ENCODE assay signal across 26 cellular contexts in the genomic region with DNA sequence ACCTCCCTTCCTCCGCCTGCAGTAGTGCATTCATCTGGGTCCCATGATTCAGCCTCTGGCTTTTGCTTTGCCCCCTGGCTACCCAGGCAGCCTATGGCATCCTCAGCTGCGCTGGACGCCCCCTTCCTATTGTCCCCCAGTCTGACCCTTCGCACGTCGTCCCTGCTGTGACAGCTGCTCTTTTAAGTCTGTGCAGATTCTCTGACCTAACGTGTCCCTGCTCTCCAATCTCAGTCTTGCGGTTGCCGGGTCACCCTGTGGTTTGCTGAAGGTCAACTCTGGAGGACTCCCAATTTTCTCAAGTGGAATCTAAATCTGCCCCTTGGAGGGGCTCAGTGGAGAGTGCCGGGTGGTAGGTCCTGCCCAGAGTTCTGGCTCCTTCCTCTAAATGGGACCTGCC.
DNase-seq lines count a peak whose midpoint lies in the region; ATAC-seq, FAIRE-seq and TF ChIP-seq lines count a peak whose summit lies in the region.
"Had no signal": no experiment of that assay in that cellular context is flagged by ENCODE, and none has a peak within 500 bp of the region (broad histone marks: within the 10 kb centered on the region; RNA-seq: fewer than 3 reads in every experiment).

No MANE protein-coding gene starts in this region.

- no TSS peak for BruUV-seq in Calu3 (replicated peaks; lab: Mats Ljungman, UMichigan)

- peaks cover 87% of the 10 kb centered on the region for H3K27me3 Mint-ChIP-seq in Calu3 (ENCODE audit: unreplicated experiment)
- H3K27me3 Mint-ChIP-seq in neural crest cell (ENCODE audit: low read depth): no peaks in the 10 kb centered on the region
- H3K27me3 Mint-ChIP-seq: activated naive CD8-positive, alpha-beta T cell treated with anti-CD3 and anti-CD28 coated beads, Interleukin-2, amount 50 U/mL, for 24 hours had no signal

- TF ChIP-seq CTCF in Calu3 (IDR thresholded peaks at IDR 0.05; ENCODE audit: unreplicated experiment) (no peak), H1 (IDR thresholded peaks at IDR 0.05; ENCODE audit: control extremely low read depth in 1 of 3, insufficient read depth in 1 of 3, low read depth in 1 of 3, low read length in 3 of 3) (no peak), neural crest cell (conservative IDR thresholded peaks at IDR 0.05) (no peak)

- H3K9me3 Mint-ChIP-seq in Calu3 (ENCODE audit: low read depth, unreplicated experiment): no peaks in the 10 kb centered on the region
- peaks cover 4% of the 10 kb centered on the region for H3K9me3 Mint-ChIP-seq in neural crest cell
- H3K9me3 Mint-ChIP-seq: activated naive CD8-positive, alpha-beta T cell treated with anti-CD3 and anti-CD28 coated beads, Interleukin-2, amount 50 U/mL, for 24 hours; memory B cell had no signal

- no peak overlapping the region for H4K5ac ChIP-seq in H1 (ENCODE audit: insufficient read length, low read depth, low read length)

- H3K27ac Mint-ChIP-seq in Calu3 (ENCODE audit: unreplicated experiment) (no peak overlapping the region), neural crest cell (ENCODE audit: unreplicated experiment) (peak overlapping the region; percentile 45)
- H3K27ac Mint-ChIP-seq: activated naive CD8-positive, alpha-beta T cell treated with anti-CD3 and anti-CD28 coated beads, Interleukin-2, amount 50 U/mL, for 24 hours; GM23338; memory B cell; naive thymus-derived CD4-positive, alpha-beta T cell had no signal

- H3K36me3 Mint-ChIP-seq in Calu3 (ENCODE audit: insufficient read depth, unreplicated experiment): no peaks in the 10 kb centered on the region
- peaks cover 2% of the 10 kb centered on the region for H3K36me3 Mint-ChIP-seq in neural crest cell (ENCODE audit: low read depth)
- H3K36me3 Mint-ChIP-seq: memory B cell; naive thymus-derived CD4-positive, alpha-beta T cell had no signal

- no peak overlapping the region for H3K4me2 ChIP-seq in H1 (ENCODE audit: insufficient read depth in 1 of 2, low read depth in 2 of 2, low read length in 2 of 2)
- H3K4me2 ChIP-seq: GM23338, smooth muscle cell had no signal

- H3K4me3 Mint-ChIP-seq in Calu3 (ENCODE audit: low read depth, unreplicated experiment) (no peak overlapping the region), neural crest cell (peak overlapping the region; percentile 4)
- H3K4me3 Mint-ChIP-seq: activated naive CD8-positive, alpha-beta T cell treated with anti-CD3 and anti-CD28 coated beads, Interleukin-2, amount 50 U/mL, for 24 hours; GM23338; memory B cell; naive thymus-derived CD4-positive, alpha-beta T cell had no signal

- 92% methylated on average over 10 of the region's 10 CpGs; no CpG with 5 or more reads in 1 of the 2 experiments for WGBS in H1 (ENCODE audit: extremely low coverage in 1 of 2, insufficient coverage in 1 of 2, insufficient read length in 1 of 2, insufficient replicate concordance in 2 of 2, low coverage in 1 of 2, low lambda C conversion rate in 2 of 2, missing lambda C conversion rate in 1 of 2), 2 experiments

- no peak overlapping the region for H3K23ac ChIP-seq in H1 (ENCODE audit: insufficient read length)

- no peak for TF ChIP-seq POLR2A in H1 (IDR thresholded peaks at IDR 0.05; ENCODE audit: control extremely low read depth in 1 of 2, low read depth in 2 of 2, low read length in 2 of 2)

- CTCF ChIA-PET in Calu3 (lab: Charles Lee): interaction anchor here (1.1 kb wide), 1 partner anchor 9 kb away, joined by 3 read pairs; no protein-coding TSS in a partner anchor
- CTCF ChIA-PET in H1 (lab: Charles Lee; ENCODE audit: partially characterized antibody): interaction anchor here (0.9 to 2.1 kb wide), 4 partner anchors 10 to 71 kb away, joined by 3 to 7 read pairs (median 4); no protein-coding TSS in a partner anchor

- H3K9ac ChIP-seq in H1 (replicated peaks in 1 of 4; ENCODE audit: extremely low read depth in 1 of 4, low read depth in 3 of 4, low read length in 3 of 4): no peak overlapping the region

- H3K23me2 ChIP-seq in H1 (ENCODE audit: low read depth, low read length): no peaks in the 10 kb centered on the region

- no peak overlapping the region for H3K4me3 ChIP-seq in H1 (ENCODE audit: extremely low read depth in 1 of 4, insufficient read depth in 2 of 4, low read depth in 3 of 4, low read length in 4 of 4)
- H3K4me3 ChIP-seq: GM23338, smooth muscle cell, stomach, transverse colon had no signal

- H3K9me3 ChIP-seq in H1 (ENCODE audit: insufficient read depth in 2 of 2, low read depth in 1 of 2, low read length in 1 of 2): no peaks in the 10 kb centered on the region; a peak in 1 of 4 replicates
- H3K9me3 ChIP-seq: transverse colon had no signal

- H4K20me1 ChIP-seq in H1 (replicated peaks in 1 of 2; ENCODE audit: control insufficient read depth in 1 of 2, insufficient read depth in 2 of 2, low read length in 2 of 2): no peaks in the 10 kb centered on the region

- H3K79me1 ChIP-seq in H1 (ENCODE audit: low read depth, low read length): no peaks in the 10 kb centered on the region

- DNase-seq in Calu3 (peak; percentile 31), RCC 7860 (ENCODE audit: low spot score) (peak; percentile 38), H1 (ENCODE audit: low read depth in 1 of 2, low spot score in 2 of 2) (peak in 1 of 2 experiments; percentile 41), neural crest cell (ENCODE audit: low read depth, low spot score) (peak; percentile 40), NCI-H524 (lab: John Stamatoyannopoulos, UW) (no peak), posterior cingulate gyrus (no peak)
- DNase-seq: activated CD4-positive, alpha-beta T cell treated with anti-CD3 and anti-CD28 coated beads for 4 hours; activated effector memory CD4-positive, alpha-beta T cell treated with Interleukin-2 at 50 U/mL for 16 hours; activated naive CD8-positive, alpha-beta T cell treated with anti-CD3 and anti-CD28 coated beads, Interleukin-2, amount 50 U/mL, for 24 hours; DMS 273 treated with DMSO at 0.1 percent for 48 hours; foreskin keratinocyte; naive thymus-derived CD4-positive, alpha-beta T cell; NCI-H2107; NCI-H510A treated with DMSO at 0.1 percent for 48 hours; Right ventricle myocardium superior; stomach; T-helper 1 cell; transverse colon had no signal

- H3K4me1 Mint-ChIP-seq in Calu3 (ENCODE audit: low read depth, unreplicated experiment) (peaks cover 7% of the 10 kb centered on the region), neural crest cell (peaks cover 34% of the 10 kb centered on the region)
- H3K4me1 Mint-ChIP-seq: activated naive CD8-positive, alpha-beta T cell treated with anti-CD3 and anti-CD28 coated beads, Interleukin-2, amount 50 U/mL, for 24 hours; GM23338; memory B cell had no signal

- POLR2A ChIA-PET in H1 (lab: Charles Lee; ENCODE audit: partially characterized antibody): no interaction called here

- TF ChIP-seq RAD21 in H1 (IDR thresholded peaks at IDR 0.05 in 1 of 2, conservative IDR thresholded peaks at IDR 0.05 in 1 of 2; ENCODE audit: low read depth in 2 of 2, low read length in 2 of 2): no peak

- ATAC-seq in GM19023 (IDR thresholded peaks at IDR 0.05; ENCODE audit: unreplicated experiment) (no peak), GM21576 (IDR thresholded peaks at IDR 0.05; ENCODE audit: unreplicated experiment) (no peak)
- ATAC-seq: activated naive CD8-positive, alpha-beta T cell treated with anti-CD3 and anti-CD28 coated beads, Interleukin-2, amount 50 U/mL, for 24 hours; foreskin keratinocyte; GM23338; naive thymus-derived CD4-positive, alpha-beta T cell had no signal

- no peaks in the 10 kb centered on the region for H3K27me3 ChIP-seq in H1 (replicated peaks in 1 of 4; ENCODE audit: control insufficient read depth in 3 of 4, extremely low read depth in 1 of 4, insufficient read depth in 3 of 4, low read length in 3 of 4)
- H3K27me3 ChIP-seq: foreskin keratinocyte, transverse colon had no signal

- H3K18ac ChIP-seq in H1 (ENCODE audit: extremely low read depth, low read length): peak overlapping the region; percentile 87; the same call in 1 of the 2 replicates

- H2BK12ac ChIP-seq in H1 (ENCODE audit: low read depth, low read length): peak overlapping the region; percentile 75; the same call in 1 of the 2 replicates

- peak; percentile 46 for FAIRE-seq in RCC 7860 (lab: Jason Lieb, UNC)
- no peak for FAIRE-seq in H1 (lab: Jason Lieb, UNC)
- FAIRE-seq: GM12891, GM19239, keratinocyte had no signal

- H3K4ac ChIP-seq in H1 (replicated peaks; ENCODE audit: insufficient read length, low read depth, low read length): no peak overlapping the region

- no peaks in the 10 kb centered on the region for H3K4me1 ChIP-seq in H1 (replicated peaks in 1 of 4; ENCODE audit: control insufficient read depth in 3 of 4, insufficient read depth in 4 of 4, low read length in 3 of 4)
- H3K4me1 ChIP-seq: stomach, transverse colon had no signal

- no peaks in the 10 kb centered on the region for H3K79me2 ChIP-seq in H1 (ENCODE audit: control insufficient read depth in 1 of 2, insufficient read depth in 2 of 2, low read length in 2 of 2)

- H2BK120ac ChIP-seq in H1 (replicated peaks; ENCODE audit: low read depth, low read length): no peak overlapping the region

- no peak overlapping the region for H2AFZ ChIP-seq in H1 (ENCODE audit: low read length)
- H2AFZ ChIP-seq: GM23338 had no signal

- no peak overlapping the region for H3K27ac ChIP-seq in H1 (ENCODE audit: low read depth, low read length)
- H3K27ac ChIP-seq: stomach, transverse colon had no signal

- H3K56ac ChIP-seq in H1 (replicated peaks; ENCODE audit: insufficient read length, low read depth, low read length): no peak overlapping the region

- H2BK5ac ChIP-seq in H1 (ENCODE audit: low read depth, low read length): no peak overlapping the region

- no peak overlapping the region for H3K14ac ChIP-seq in H1 (ENCODE audit: insufficient read length)

- 0 out of 2 replicates have a peak overlapping the region, but pooled peaks have one; percentile 75 for H2BK20ac ChIP-seq in H1 (ENCODE audit: low read length)

- TF ChIP-seq EP300 in H1 (IDR thresholded peaks at IDR 0.05; ENCODE audit: borderline replicate concordance in 1 of 2, low read depth in 2 of 2, low read length in 2 of 2): no peak

- no peak overlapping the region for H2BK15ac ChIP-seq in H1 (ENCODE audit: low read length)

- no peak overlapping the region for H4K8ac ChIP-seq in H1 (ENCODE audit: extremely low read depth, insufficient read depth, low read length)

- H2AK5ac ChIP-seq in H1 (ENCODE audit: low read depth, low read length): no peak overlapping the region

- H4K91ac ChIP-seq in H1 (replicated peaks; ENCODE audit: insufficient read length, low read length): no peak overlapping the region

- intact Hi-C loops in Calu3 (cut with micrococcal nuclease; ENCODE audit: unreplicated experiment) (no loop called here), posterior cingulate gyrus (cut with DNase I) (no loop called here)

- no peaks in the 10 kb centered on the region for H3K36me3 ChIP-seq in H1 (ENCODE audit: control insufficient read depth in 2 of 4, insufficient read depth in 4 of 4, low read length in 3 of 4)
- H3K36me3 ChIP-seq: stomach, transverse colon had no signal

TF ChIP-seq in H1, 55 proteins besides CTCF, POLR2A, EP300 and RAD21 (continues in another document):
- TF ChIP-seq TEAD4 (IDR thresholded peaks at IDR 0.05; ENCODE audit: low read depth, low read length) (no peak), E2F6 (IDR thresholded peaks at IDR 0.05) (no peak)

Comparison
In these comparisons a context has a peak if more than half of its experiments do, and no peak if none do; other contexts are left out.
1. DNase-seq: peak in Calu3 (single experiment), RCC 7860 (single experiment) and neural crest cell (single experiment); none in NCI-H524 (0 of 2) and posterior cingulate gyrus (0 of 10).